ENCODE assay signal across 9 cellular contexts in genomic region chr22:32206774-32207758, GRCh38. TPM values are rescaled to one million over a fixed set of nuclear protein-coding genes. Genes with fewer than 3 reads are reported as not detected.
A peak's percentile ranks its signal among the peaks of the same experiment; 100 is the strongest.
DNase-seq lines count a peak whose midpoint lies in the region; ATAC-seq and TF ChIP-seq lines count a peak whose summit lies in the region.
"Had no signal": no experiment of that assay in that cellular context is flagged by ENCODE, and none has a peak within 500 bp of the region (broad histone marks: within the 10 kb centered on the region; RNA-seq: fewer than 3 reads in every experiment).

No MANE protein-coding gene starts in this region.

- TF ChIP-seq POLR2A in esophagus squamous epithelium (IDR thresholded peaks at IDR 0.05) (no peak), gastrocnemius medialis (IDR thresholded peaks at IDR 0.05) (no peak)

- 61 to 81% methylated on average over 9 to 15 of the region's 22 CpGs for WGBS in esophagus squamous epithelium, 2 donors

- H3K36me3 ChIP-seq in esophagus squamous epithelium (no peaks in the 10 kb centered on the region), gastrocnemius medialis (no peaks in the 10 kb centered on the region)
- H3K36me3 ChIP-seq: BLaER1 had no signal

- peaks cover 9 to 24% (median 12%) of the 10 kb centered on the region in 3 donors for H3K4me1 ChIP-seq in esophagus squamous epithelium
- peaks cover 0 to 5% of the 10 kb centered on the region in 2 donors for H3K4me1 ChIP-seq in gastrocnemius medialis

- H3K27me3 ChIP-seq in esophagus squamous epithelium (peaks cover 0 to 49% (median 8%) of the 10 kb centered on the region in 4 donors), gastrocnemius medialis (peaks cover 13 to 32% (median 19%) of the 10 kb centered on the region in 3 donors)

- no peak overlapping the region for H3K4me3 ChIP-seq in esophagus squamous epithelium
- no peak overlapping the region for H3K4me3 ChIP-seq in gastrocnemius medialis
- H3K4me3 ChIP-seq: BLaER1 had no signal

- no peak for ATAC-seq in gastrocnemius medialis

- in situ Hi-C loops in gastrocnemius medialis (cut with MboI; ENCODE audit: low sequenced_read_pairs in 4 of 4): no loop called here

- H3K27ac ChIP-seq in VCaP (peak overlapping the region; percentile 88), esophagus squamous epithelium (no peak overlapping the region), gastrocnemius medialis (no peak overlapping the region)
- H3K27ac ChIP-seq: BLaER1 had no signal

- H3K9me3 ChIP-seq in esophagus squamous epithelium (no peaks in the 10 kb centered on the region), gastrocnemius medialis (no peaks in the 10 kb centered on the region)
- H3K9me3 ChIP-seq: BLaER1 had no signal

- TF ChIP-seq CTCF in VCaP (conservative IDR thresholded peaks at IDR 0.05) (peak; percentile 84), esophagus squamous epithelium (IDR thresholded peaks at IDR 0.05) (peak; percentile 16 to 63 (median 42)), gastrocnemius medialis (IDR thresholded peaks at IDR 0.05 in 4 of 5, conservative IDR thresholded peaks at IDR 0.05 in 1 of 5) (peak in 4 of 5 experiments; percentile 14 to 38 (median 16))

- intact Hi-C loops in esophagus squamous epithelium (cut with DNase I): loop anchor here (10.0 kb wide), 1 partner anchor 232 kb away; no protein-coding TSS in a partner anchor
- intact Hi-C loops in gastrocnemius medialis (cut with DNase I; ENCODE audit: low total_unique reads): no loop called here

- DNase-seq in NCI-H1105 treated with DMSO at 0.1 percent for 48 hours (lab: John Stamatoyannopoulos, UW) (peak; percentile 9), NCI-H1105 (lab: John Stamatoyannopoulos, UW) (no peak), LoVo (ENCODE audit: low spot score) (peak; percentile 40), esophagus squamous epithelium (lab: John Stamatoyannopoulos, UW) (no peak), gastrocnemius medialis (no peak), NCI-H128 (lab: John Stamatoyannopoulos, UW; ENCODE audit: unreplicated experiment) (no peak), NCI-H2081 treated with DMSO at 0.1 percent for 48 hours (lab: John Stamatoyannopoulos, UW) (no peak)

RNA-seq across cellular contexts. Expression of gene RFPL2, which starts 2.2 kb away (rescaled TPM):
- total RNA-seq in esophagus squamous epithelium (not detected), gastrocnemius medialis (not detected)

RNA-seq across cellular contexts. Expression of gene C22orf42, which starts 48.0 kb away (rescaled TPM):
- not detected for total RNA-seq in esophagus squamous epithelium
- total RNA-seq in gastrocnemius medialis: not detected

RNA-seq across cellular contexts. Expression of gene SLC5A4, which starts 48.1 kb away (rescaled TPM):
- total RNA-seq in esophagus squamous epithelium: under 1 TPM in 3 of 4 donors, not detected in 1; 0.23 to 0.40 (median 0.38) TPM
- total RNA-seq in gastrocnemius medialis: under 1 TPM in 1 of 4 donors, not detected in 3; 0.18 TPM

Comparison
In these comparisons a context has a peak if more than half of its experiments do, and no peak if none do; other contexts are left out.
1. DNase-seq: peak in NCI-H1105 treated with DMSO at 0.1 percent for 48 hours (single experiment) and LoVo (single experiment); none in NCI-H1105 (single experiment), esophagus squamous epithelium (single experiment), gastrocnemius medialis (0 of 2), NCI-H128 (single experiment) and NCI-H2081 treated with DMSO at 0.1 percent for 48 hours (single experiment).
2. CTCF ChIP-seq: peak in every context shown above with its lines; median percentile 84 in VCaP; 42 in esophagus squamous epithelium; 16 in gastrocnemius medialis.